17 cellular contexts compared by ENCODE assay signal in genomic region chr1:201475121-201475520, GRCh38. TPM values are rescaled to one million over a fixed set of nuclear protein-coding genes. Genes with fewer than 3 reads are reported as not detected.
"Had no signal": no experiment of that assay in that cellular context is flagged by ENCODE, and none has a peak within 500 bp of the region (broad histone marks: within the 10 kb centered on the region; RNA-seq: fewer than 3 reads in every experiment).

No MANE protein-coding gene starts in this region.

- DNase-seq: activated CD4-positive, CD25-positive, alpha-beta regulatory T cell treated with anti-CD3 and anti-CD28 coated beads, Interleukin-2, amount 50 U/mL, for 72 hours; activated naive CD4-positive, alpha-beta T cell treated with Interleukin-2 at 50 U/mL for 16 hours; anterior cingulate cortex; lower lobe of right lung; midbrain; naive thymus-derived CD4-positive, alpha-beta T cell; ovary; stimulated activated CD4-positive, alpha-beta T cell treated with anti-CD3 and anti-CD28 coated beads, Interleukin-1b, Interleukin-23, amount 100 ng/mL, for 48 hours; T-helper 1 cell; T1000 had no signal

- H3K27me3 ChIP-seq: ovary had no signal

- ATAC-seq: lower lobe of right lung; naive thymus-derived CD4-positive, alpha-beta T cell; sciatic nerve had no signal

- H3K4me3 ChIP-seq: lower lobe of right lung, ovary, thoracic aorta had no signal

- H3K9me3 ChIP-seq: lower lobe of right lung, ovary, thoracic aorta had no signal

- H3K27ac Mint-ChIP-seq: dendritic cell treated with granulocyte-macrophage colony-stimulating factor and Interleukin-4, amounts not matched to agents 40 ng/mL and 50 ng/mL, for 4 days; naive thymus-derived CD4-positive, alpha-beta T cell had no signal

- H3K9me3 Mint-ChIP-seq: dendritic cell treated with granulocyte-macrophage colony-stimulating factor and Interleukin-4, amounts not matched to agents 40 ng/mL and 50 ng/mL, for 4 days had no signal

- H3K36me3 ChIP-seq: lower lobe of right lung, ovary, thoracic aorta had no signal

- H3K27ac ChIP-seq: lower lobe of right lung, ovary, thoracic aorta had no signal

- H3K4me3 Mint-ChIP-seq: dendritic cell treated with granulocyte-macrophage colony-stimulating factor and Interleukin-4, amounts not matched to agents 40 ng/mL and 50 ng/mL, for 4 days; naive thymus-derived CD4-positive, alpha-beta T cell had no signal

RNA-seq across cellular contexts. Expression of gene TNNI1, which starts 53.6 kb away (rescaled TPM):
- total RNA-seq: activated CD8-positive, alpha-beta memory T cell treated with anti-CD3 and anti-CD28 coated beads for 36 hours; glomerular endothelial cell; naive thymus-derived CD4-positive, alpha-beta T cell; pulmonary artery endothelial cell had no signal
- polyA plus RNA-seq: naive thymus-derived CD4-positive, alpha-beta T cell; urinary bladder had no signal
